1 cellular context compared by ENCODE assay signal in genomic region chrX:107729558-107730297, GRCh38.
TF ChIP-seq lines count a peak whose summit lies in the region.

No MANE protein-coding gene starts in this region.

TF ChIP-seq in K562, 482 proteins besides CTCF, POLR2A, EP300 and RAD21 (continued from another document):
- TF ChIP-seq MITF (IDR thresholded peaks at IDR 0.05) (no peak), MEIS2 (IDR thresholded peaks at IDR 0.05; ENCODE audit: partially characterized antibody) (peak; percentile 47), AFF1 (IDR thresholded peaks at IDR 0.05; ENCODE audit: low read depth in 1 of 2, partially characterized antibody in 2 of 2) (no peak), PBX2 (CRISPR knock-in tag; IDR thresholded peaks at IDR 0.05; ENCODE audit: low read depth) (no peak), PBX2 (tag; conservative IDR thresholded peaks at IDR 0.05; ENCODE audit: low read depth) (0 out of 2 replicates have a peak, but pooled peaks have one; percentile 35), CREB3 (tag; conservative IDR thresholded peaks at IDR 0.05; ENCODE audit: low read depth) (no peak)
